In genomic region chr7:26899519-26899918, GRCh38 we compare ENCODE assay signal across 21 cellular contexts.
"Had no signal": no experiment of that assay in that cellular context is flagged by ENCODE, and none has a peak within 500 bp of the region (broad histone marks: within the 10 kb centered on the region; RNA-seq: fewer than 3 reads in every experiment).

No MANE protein-coding gene starts in this region.

- H3K36me3 ChIP-seq: SJCRH30 had no signal

- H3K4me1 ChIP-seq: SJCRH30 had no signal

- H3K4me3 ChIP-seq: PC-9, SJCRH30, SK-N-MC had no signal

- H2AFZ ChIP-seq: PC-9 had no signal

- H3K27ac ChIP-seq: KMS-11, PC-9, RWPE1, SJCRH30, SK-N-MC had no signal

- H3K9me3 ChIP-seq: SJCRH30 had no signal

- ATAC-seq: Panc1, Right ventricle myocardium inferior, SK-N-SH treated with all-trans-retinoic acid at 6 μM for 48 hours had no signal

- H3K4me2 ChIP-seq: KMS-11, PC-9 had no signal

- H3K9ac ChIP-seq: KMS-11 had no signal

- DNase-seq: Karpas-422, MM.1S, NCI-H1417 treated with DMSO at 0.1 percent for 48 hours, NCI-H1436 treated with DMSO at 0.1 percent for 48 hours, NCI-H187 treated with DMSO at 0.1 percent for 48 hours, NCI-H2029, NCI-H2227 treated with DMSO at 0.1 percent for 48 hours, NCI-H510A treated with DMSO at 0.1 percent for 48 hours, NCI-H524 treated with DMSO at 0.1 percent for 48 hours, NCI-H526 treated with DMSO at 0.1 percent for 48 hours, NCI-H774, PC-9, SHP77, SIG-M5 had no signal
